In the genomic region with DNA sequence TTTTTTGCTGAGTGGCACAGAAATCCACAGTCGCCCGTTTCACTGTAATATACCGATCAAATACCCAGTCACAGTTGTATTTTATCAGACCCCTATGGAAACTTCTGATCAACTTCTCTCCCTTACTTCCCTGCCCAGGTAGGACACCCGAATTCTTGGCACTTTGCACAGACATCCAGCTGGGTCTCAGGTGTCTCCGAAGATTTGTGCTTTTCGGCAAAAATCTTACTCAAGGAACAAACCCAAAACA, we compare ENCODE assay signal across 8 cellular contexts. TPM values are rescaled to one million over a fixed set of nuclear protein-coding genes. Genes with fewer than 3 reads are reported as not detected.
A peak's percentile ranks its signal among the peaks of the same experiment; 100 is the strongest.
DNase-seq lines count a peak whose midpoint lies in the region; ATAC-seq and TF ChIP-seq lines count a peak whose summit lies in the region.

No MANE protein-coding gene starts in this region.

- no peaks in the 10 kb centered on the region for H3K36me3 ChIP-seq in left ventricle myocardium inferior
- no peaks in the 10 kb centered on the region for H3K36me3 ChIP-seq in mammary epithelial cell (ENCODE audit: insufficient read depth, low read length)

- H3K4me1 ChIP-seq in left ventricle myocardium inferior (peaks cover 15% of the 10 kb centered on the region), mammary epithelial cell (ENCODE audit: insufficient read depth, low read length) (peaks cover 12% of the 10 kb centered on the region), mononuclear cell (ENCODE audit: insufficient read depth, low read length) (peaks cover 26% of the 10 kb centered on the region)

- H3K27me3 ChIP-seq in left ventricle myocardium inferior (ENCODE audit: low read depth) = no peaks in the 10 kb centered on the region
- no peaks in the 10 kb centered on the region for H3K27me3 ChIP-seq in mammary epithelial cell (ENCODE audit: insufficient read depth, low read length)
- H3K27me3 ChIP-seq in mononuclear cell (ENCODE audit: insufficient read depth, low read length) = no peaks in the 10 kb centered on the region

- H3K4me2 ChIP-seq in mammary epithelial cell (ENCODE audit: insufficient read depth, low read depth, low read length) = peak overlapping the region; percentile 86

- dilution Hi-C loops in mammary epithelial cell (cut with HindIII; ENCODE audit: low sequenced_read_pairs) = no loop called here

- TSS peak; percentile 94 for BruUV-seq in mammary epithelial cell (replicated peaks; lab: Mats Ljungman, UMichigan)

- H4K20me1 ChIP-seq in mammary epithelial cell (ENCODE audit: insufficient read depth, low read length) = no peaks in the 10 kb centered on the region

- H3K4me3 ChIP-seq in left ventricle myocardium inferior (peak overlapping the region; percentile 74), mammary epithelial cell (replicated peaks in 1 of 3; ENCODE audit: insufficient read depth in 1 of 3, low read depth in 2 of 3, low read length in 3 of 3) (peak overlapping the region; percentile 79 to 94 (median 88)), mononuclear cell (ENCODE audit: low read length) (peak overlapping the region; percentile 54)

- peaks cover 47% of the 10 kb centered on the region for H3K79me2 ChIP-seq in mammary epithelial cell (ENCODE audit: insufficient read depth, low read length)

- intact Hi-C loops in left ventricle myocardium inferior (cut with micrococcal nuclease) (no loop called here), Right ventricle myocardium superior (cut with DNase I) (no loop called here), mammary epithelial cell (cut with micrococcal nuclease) (loop anchor here (1.0 to 2.0 kb wide), 3 partner anchors 30 to 62 kb away; no protein-coding TSS in a partner anchor)

- no peaks in the 10 kb centered on the region for H3K9me3 ChIP-seq in left ventricle myocardium inferior (replicated peaks)
- H3K9me3 ChIP-seq in mammary epithelial cell (replicated peaks; ENCODE audit: insufficient read depth, low read length) = no peaks in the 10 kb centered on the region
- H3K9me3 ChIP-seq in mononuclear cell (ENCODE audit: low read depth, low read length) = no peaks in the 10 kb centered on the region

- DNase-seq in left ventricle myocardium inferior (no peak), Right ventricle myocardium superior (no peak), mammary epithelial cell (no peak), HuH-7.5 (ENCODE audit: low spot score) (no peak), amniotic stem cell (lab: John Stamatoyannopoulos, UW) (no peak)

- H2AFZ ChIP-seq in mammary epithelial cell (ENCODE audit: low read depth, low read length) = peak overlapping the region; percentile 93

- in situ Hi-C loops in mammary epithelial cell (cut with MboI; ENCODE audit: low sequenced_read_pairs in 2 of 2) = no loop called here

- TF ChIP-seq CTCF in left ventricle myocardium inferior (IDR thresholded peaks at IDR 0.05; ENCODE audit: borderline replicate concordance) (no peak), mammary epithelial cell (conservative IDR thresholded peaks at IDR 0.05 in 1 of 2, IDR thresholded peaks at IDR 0.05 in 1 of 2; ENCODE audit: extremely low read depth in 1 of 2, insufficient read depth in 1 of 2, low read depth in 1 of 2, low read length in 2 of 2) (no peak)

- peak overlapping the region; percentile 93 for H3K9ac ChIP-seq in mammary epithelial cell (ENCODE audit: insufficient read depth, low read length)

- ATAC-seq in Right ventricle myocardium superior (ENCODE audit: poor library complexity) = no peak
- no peak for ATAC-seq in HG03097 (IDR thresholded peaks at IDR 0.05; ENCODE audit: low FRiP score, unreplicated experiment)
- ATAC-seq in GM21515 (IDR thresholded peaks at IDR 0.05; ENCODE audit: unreplicated experiment) = no peak

- no peak overlapping the region for H3K27ac ChIP-seq in left ventricle myocardium inferior (replicated peaks)
- H3K27ac ChIP-seq in mammary epithelial cell (ENCODE audit: insufficient read depth, low read depth, low read length) = peak overlapping the region; percentile 92

- 6% methylated on average over 6 of the region's 6 CpGs for WGBS in mammary epithelial cell (ENCODE audit: low coverage, missing lambda C conversion rate)

- CTCF ChIA-PET in mammary epithelial cell (lab: Charles Lee; ENCODE audit: low non-redundant PET) = interaction anchor here (0.9 kb wide), 1 partner anchor 11 kb away, joined by 3 read pairs; no protein-coding TSS in a partner anchor

RNA-seq across cellular contexts. Expression of a gene that starts 0.6 kb away (rescaled TPM):
- total RNA-seq in left ventricle myocardium inferior = 0.22 TPM
- 0.38 TPM for total RNA-seq in Right ventricle myocardium superior
- 10 to 100 TPM; 20.7 to 29.5 TPM for total RNA-seq in mammary epithelial cell
- polyA plus RNA-seq in mammary epithelial cell = 14.1 TPM
- polyA minus RNA-seq in mammary epithelial cell = 9.7 TPM
- 1.9 TPM for total RNA-seq in mononuclear cell
